ENCODE assay signal across 8 cellular contexts in the genomic region with DNA sequence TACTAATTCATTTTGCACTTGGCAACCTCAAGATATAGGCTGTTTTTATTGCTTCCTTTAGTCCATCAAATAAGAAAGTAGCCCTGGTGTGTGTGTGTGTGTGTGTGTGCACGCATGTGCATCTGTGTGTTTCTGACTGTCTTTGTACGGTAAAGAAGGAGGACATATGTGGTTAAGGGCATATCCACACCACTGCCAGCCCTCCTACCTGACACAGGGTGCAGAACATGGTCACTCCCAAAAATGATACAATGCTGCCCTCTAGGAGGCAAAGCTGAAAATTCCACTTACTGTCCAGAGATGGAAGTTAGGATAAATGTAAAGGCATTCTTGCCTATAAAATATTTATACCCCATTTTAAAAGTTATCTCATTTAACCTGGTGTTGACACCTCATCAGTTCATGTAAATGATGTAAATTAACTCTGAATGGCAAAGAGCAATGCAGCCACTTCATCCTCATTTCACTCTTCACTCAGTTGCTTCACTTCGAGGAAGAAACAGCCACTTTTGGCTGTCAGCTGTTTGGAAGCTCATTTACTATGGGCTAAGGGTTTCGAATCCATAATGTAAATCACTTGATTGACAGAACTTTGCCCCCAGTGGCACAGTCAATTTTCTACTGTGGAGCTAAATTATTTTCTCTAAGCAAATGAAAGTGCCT.
DNase-seq lines count a peak whose midpoint lies in the region; ATAC-seq and TF ChIP-seq lines count a peak whose summit lies in the region.

No MANE protein-coding gene starts in this region.

- H3K27me3 ChIP-seq in DOHH2 (ENCODE audit: control insufficient read depth, low read length): no peaks in the 10 kb centered on the region

- H3K27ac ChIP-seq in DOHH2 (ENCODE audit: low read depth, low read length): no peak overlapping the region

- no peaks in the 10 kb centered on the region for H4K20me1 ChIP-seq in DOHH2 (ENCODE audit: control insufficient read depth, insufficient read depth, low read depth, low read length)

- no peaks in the 10 kb centered on the region for H3K9me2 ChIP-seq in DOHH2 (replicated peaks; ENCODE audit: control insufficient read depth, low read length)

- H3K9me3 ChIP-seq in DOHH2 (ENCODE audit: control insufficient read depth, insufficient read depth, low read length): no peaks in the 10 kb centered on the region

- peak; percentile 81 for DNase-seq in HT-29 (ENCODE audit: low spot score)
- peak; percentile 75 for DNase-seq in NCI-H82 (lab: John Stamatoyannopoulos, UW)
- peak; percentile 69 for DNase-seq in cardiac fibroblast (ENCODE audit: low read depth in 2 of 2)
- no peak for DNase-seq in left lobe of liver (ENCODE audit: low spot score)
- no peak for DNase-seq in activated CD8-positive, alpha-beta memory T cell treated with anti-CD3 and anti-CD28 coated beads, Interleukin-2, amount 50 U/mL, for 4 hours

- H3K4me3 ChIP-seq in DOHH2 (ENCODE audit: low read length): no peak overlapping the region
- no peak overlapping the region for H3K4me3 ChIP-seq in cardiac fibroblast (replicated peaks in 1 of 2; ENCODE audit: low read depth in 2 of 2, low read length in 2 of 2)

- ATAC-seq in GM19438 (IDR thresholded peaks at IDR 0.05; ENCODE audit: low read depth, unreplicated experiment) (peak; percentile 57), left lobe of liver (peak; percentile 92), GM21825 (IDR thresholded peaks at IDR 0.05; ENCODE audit: unreplicated experiment) (no peak)

- H3K36me3 ChIP-seq in DOHH2 (ENCODE audit: control insufficient read depth, low read length): no peaks in the 10 kb centered on the region

- H3K4me2 ChIP-seq in DOHH2 (ENCODE audit: low read length): no peak overlapping the region

- no peaks in the 10 kb centered on the region for H3F3A ChIP-seq in DOHH2 (ENCODE audit: control insufficient read depth, insufficient read depth)

- TF ChIP-seq CTCF in DOHH2 (IDR thresholded peaks at IDR 0.05; ENCODE audit: low read depth, low read length, poor library complexity, severe bottlenecking) (peak; percentile 64), cardiac fibroblast (IDR thresholded peaks at IDR 0.05; ENCODE audit: low read depth, low read length) (peak; percentile 59)

- no peaks in the 10 kb centered on the region for H3K79me2 ChIP-seq in DOHH2 (ENCODE audit: control insufficient read depth, low read length)

- H3K4me1 ChIP-seq in DOHH2 (ENCODE audit: control insufficient read depth, low read length): no peaks in the 10 kb centered on the region

Comparison
In these comparisons a context has a peak if more than half of its experiments do, and no peak if none do; other contexts are left out.
1. DNase-seq: peak in HT-29 (single experiment), NCI-H82 (single experiment) and cardiac fibroblast (2 of 2); none in left lobe of liver (single experiment) and activated CD8-positive, alpha-beta memory T cell treated with anti-CD3 and anti-CD28 coated beads, Interleukin-2, amount 50 U/mL, for 4 hours (single experiment).